30 cellular contexts compared by ENCODE assay signal in genomic region chr7:33579561-33579960, GRCh38.
"Had no signal": no experiment of that assay in that cellular context is flagged by ENCODE, and none has a peak within 500 bp of the region (broad histone marks: within the 10 kb centered on the region; RNA-seq: fewer than 3 reads in every experiment).

No MANE protein-coding gene starts in this region.

- H3K36me3 ChIP-seq: adrenal gland, colonic mucosa, esophagus squamous epithelium had no signal

- DNase-seq: activated CD4-positive, alpha-beta memory T cell treated with anti-CD3 and anti-CD28 coated beads for 36 hours; activated CD4-positive, alpha-beta T cell treated with anti-CD3 and anti-CD28 coated beads for 36 hours; activated CD4-positive, alpha-beta T cell treated with anti-CD3 and anti-CD28 coated beads, Interleukin-2, amount 10 ng/mL, durations not matched to agents 24 days and 14 days; activated CD4-positive, CD25-positive, alpha-beta regulatory T cell; activated CD4-positive, CD25-positive, alpha-beta regulatory T cell treated with anti-CD3 and anti-CD28 coated beads, Interleukin-2, amount 50 U/mL, for 72 hours; activated CD8-positive, alpha-beta memory T cell treated with anti-CD3 and anti-CD28 coated beads, Interleukin-2, amount 10 ng/mL, durations not matched to agents 7 days and 5 days; activated CD8-positive, alpha-beta memory T cell treated with anti-CD3 and anti-CD28 coated beads, Interleukin-2, amount 50 U/mL, for 4 hours; activated CD8-positive, alpha-beta T cell treated with anti-CD3 and anti-CD28 coated beads, Interleukin-2, amount 10 ng/mL, durations not matched to agents 7 days and 5 days; activated effector memory CD4-positive, alpha-beta T cell treated with anti-CD3 and anti-CD28 coated beads, Interleukin-2, amount 50 U/mL, for 16 hours; activated naive CD4-positive, alpha-beta T cell treated with anti-CD3 and anti-CD28 coated beads for 36 hours; activated naive CD8-positive, alpha-beta T cell treated with anti-CD3 and anti-CD28 coated beads for 36 hours; activated naive CD8-positive, alpha-beta T cell treated with anti-CD3 and anti-CD28 coated beads, Interleukin-2, amount 50 U/mL, for 24 hours; activated T-cell treated with anti-CD3 and anti-CD28 coated beads, Interleukin-2, amount 50 U/mL, for 1 hour; activated T-cell treated with anti-CD3 and anti-CD28 coated beads, Interleukin-2, amount 50 U/mL, for 48 hours; adrenal gland; amygdala; aorta; body of pancreas; central memory CD4-positive, alpha-beta T cell; cerebellar nuclear complex; colonic mucosa; effector CD8-positive, alpha-beta T cell; esophagus squamous epithelium; SW 1271; T-helper 1 cell; T-helper 2 cell had no signal

- H3K27ac Mint-ChIP-seq: activated CD4-positive, alpha-beta memory T cell treated with anti-CD3 and anti-CD28 coated beads for 36 hours; activated CD4-positive, alpha-beta T cell treated with anti-CD3 and anti-CD28 coated beads for 36 hours; activated CD4-positive, alpha-beta T cell treated with anti-CD3 and anti-CD28 coated beads, Interleukin-2, amount 10 ng/mL, durations not matched to agents 24 days and 14 days; activated CD8-positive, alpha-beta memory T cell treated with anti-CD3 and anti-CD28 coated beads, Interleukin-2, amount 10 ng/mL, durations not matched to agents 7 days and 5 days; activated CD8-positive, alpha-beta T cell treated with anti-CD3 and anti-CD28 coated beads, Interleukin-2, amount 10 ng/mL, durations not matched to agents 7 days and 5 days; activated naive CD4-positive, alpha-beta T cell treated with anti-CD3 and anti-CD28 coated beads for 36 hours; activated naive CD4-positive, alpha-beta T cell treated with anti-CD3 and anti-CD28 coated beads, Interleukin-2, amount 50 U/mL, for 24 hours; activated naive CD8-positive, alpha-beta T cell treated with anti-CD3 and anti-CD28 coated beads for 36 hours; activated naive CD8-positive, alpha-beta T cell treated with anti-CD3 and anti-CD28 coated beads, Interleukin-2, amount 50 U/mL, for 24 hours; activated T-helper 1 cell treated with anti-CD3 and anti-CD28 coated beads, Interleukin-12 subunit alpha, Interleukin-12 subunit beta, Interleukin-2, Interleukin-4 antibody, amounts not matched to agents 30 ng/mL and 10 ng/mL and 1 ng/mL, durations not matched to agents 14 hours and 24 hours and 36 hours; activated T-helper 2 cell treated with anti-CD3 and anti-CD28 coated beads, Interferon-gamma antibody, Interleukin-2, Interleukin-4, amounts not matched to agents 10 μg/mL and 5 μg/mL and 100 μg/mL, durations not matched to agents 14 hours and 24 hours and 36 hours had no signal

- H3K9me3 ChIP-seq: adrenal gland, colonic mucosa, esophagus squamous epithelium had no signal

- H3K4me1 ChIP-seq: adrenal gland, body of pancreas, colonic mucosa, esophagus squamous epithelium had no signal

- H3K4me3 Mint-ChIP-seq: activated CD4-positive, alpha-beta memory T cell treated with anti-CD3 and anti-CD28 coated beads for 36 hours; activated CD4-positive, alpha-beta T cell treated with anti-CD3 and anti-CD28 coated beads for 36 hours; activated CD4-positive, alpha-beta T cell treated with anti-CD3 and anti-CD28 coated beads, Interleukin-2, amount 10 ng/mL, durations not matched to agents 24 days and 14 days; activated CD8-positive, alpha-beta memory T cell treated with anti-CD3 and anti-CD28 coated beads, Interleukin-2, amount 10 ng/mL, durations not matched to agents 7 days and 5 days; activated CD8-positive, alpha-beta T cell treated with anti-CD3 and anti-CD28 coated beads, Interleukin-2, amount 10 ng/mL, durations not matched to agents 7 days and 5 days; activated naive CD4-positive, alpha-beta T cell treated with anti-CD3 and anti-CD28 coated beads for 36 hours; activated naive CD4-positive, alpha-beta T cell treated with anti-CD3 and anti-CD28 coated beads, Interleukin-2, amount 50 U/mL, for 24 hours; activated naive CD8-positive, alpha-beta T cell treated with anti-CD3 and anti-CD28 coated beads for 36 hours; activated naive CD8-positive, alpha-beta T cell treated with anti-CD3 and anti-CD28 coated beads, Interleukin-2, amount 50 U/mL, for 24 hours; activated T-helper 1 cell treated with anti-CD3 and anti-CD28 coated beads, Interleukin-12 subunit alpha, Interleukin-12 subunit beta, Interleukin-2, Interleukin-4 antibody, amounts not matched to agents 30 ng/mL and 10 ng/mL and 1 ng/mL, durations not matched to agents 14 hours and 24 hours and 36 hours had no signal

- H3K4me1 Mint-ChIP-seq: activated CD4-positive, alpha-beta T cell treated with anti-CD3 and anti-CD28 coated beads for 36 hours; activated CD4-positive, alpha-beta T cell treated with anti-CD3 and anti-CD28 coated beads, Interleukin-2, amount 10 ng/mL, durations not matched to agents 24 days and 14 days; activated CD8-positive, alpha-beta memory T cell treated with anti-CD3 and anti-CD28 coated beads, Interleukin-2, amount 10 ng/mL, durations not matched to agents 7 days and 5 days; activated naive CD4-positive, alpha-beta T cell treated with anti-CD3 and anti-CD28 coated beads, Interleukin-2, amount 50 U/mL, for 24 hours; activated naive CD8-positive, alpha-beta T cell treated with anti-CD3 and anti-CD28 coated beads for 36 hours; activated naive CD8-positive, alpha-beta T cell treated with anti-CD3 and anti-CD28 coated beads, Interleukin-2, amount 50 U/mL, for 24 hours had no signal

- H3K27me3 ChIP-seq: adrenal gland, body of pancreas, colonic mucosa, esophagus squamous epithelium had no signal

- H3K27ac ChIP-seq: adrenal gland, body of pancreas, colonic mucosa, epithelial cell of prostate, esophagus squamous epithelium had no signal

- H3K9me3 Mint-ChIP-seq: activated naive CD4-positive, alpha-beta T cell treated with anti-CD3 and anti-CD28 coated beads, Interleukin-2, amount 50 U/mL, for 24 hours; activated T-helper 1 cell treated with anti-CD3 and anti-CD28 coated beads, Interleukin-12 subunit alpha, Interleukin-12 subunit beta, Interleukin-2, Interleukin-4 antibody, amounts not matched to agents 30 ng/mL and 10 ng/mL and 1 ng/mL, durations not matched to agents 14 hours and 24 hours and 36 hours; activated T-helper 2 cell treated with anti-CD3 and anti-CD28 coated beads, Interferon-gamma antibody, Interleukin-2, Interleukin-4, amounts not matched to agents 10 μg/mL and 5 μg/mL and 100 μg/mL, durations not matched to agents 14 hours and 24 hours and 36 hours had no signal

- H3K36me3 Mint-ChIP-seq: activated CD8-positive, alpha-beta memory T cell treated with anti-CD3 and anti-CD28 coated beads, Interleukin-2, amount 10 ng/mL, durations not matched to agents 7 days and 5 days had no signal

- ATAC-seq: activated CD4-positive, alpha-beta T cell treated with anti-CD3 and anti-CD28 coated beads for 36 hours; activated CD8-positive, alpha-beta memory T cell treated with anti-CD3 and anti-CD28 coated beads, Interleukin-2, amount 10 ng/mL, durations not matched to agents 7 days and 5 days; activated CD8-positive, alpha-beta T cell treated with anti-CD3 and anti-CD28 coated beads, Interleukin-2, amount 10 ng/mL, durations not matched to agents 7 days and 5 days; activated naive CD8-positive, alpha-beta T cell treated with anti-CD3 and anti-CD28 coated beads, Interleukin-2, amount 50 U/mL, for 24 hours; body of pancreas had no signal

- H3K4me3 ChIP-seq: adrenal gland, body of pancreas, colonic mucosa, esophagus squamous epithelium had no signal

- H3K27me3 Mint-ChIP-seq: activated CD4-positive, alpha-beta memory T cell treated with anti-CD3 and anti-CD28 coated beads for 36 hours; activated CD4-positive, alpha-beta T cell treated with anti-CD3 and anti-CD28 coated beads for 36 hours; activated CD4-positive, alpha-beta T cell treated with anti-CD3 and anti-CD28 coated beads, Interleukin-2, amount 10 ng/mL, durations not matched to agents 24 days and 14 days; activated CD8-positive, alpha-beta memory T cell treated with anti-CD3 and anti-CD28 coated beads, Interleukin-2, amount 10 ng/mL, durations not matched to agents 7 days and 5 days; activated naive CD4-positive, alpha-beta T cell treated with anti-CD3 and anti-CD28 coated beads, Interleukin-2, amount 50 U/mL, for 24 hours; activated naive CD8-positive, alpha-beta T cell treated with anti-CD3 and anti-CD28 coated beads for 36 hours; activated naive CD8-positive, alpha-beta T cell treated with anti-CD3 and anti-CD28 coated beads, Interleukin-2, amount 50 U/mL, for 24 hours had no signal
